Comparison of ENCODE assay signal across 24 cellular contexts in the genomic region with DNA sequence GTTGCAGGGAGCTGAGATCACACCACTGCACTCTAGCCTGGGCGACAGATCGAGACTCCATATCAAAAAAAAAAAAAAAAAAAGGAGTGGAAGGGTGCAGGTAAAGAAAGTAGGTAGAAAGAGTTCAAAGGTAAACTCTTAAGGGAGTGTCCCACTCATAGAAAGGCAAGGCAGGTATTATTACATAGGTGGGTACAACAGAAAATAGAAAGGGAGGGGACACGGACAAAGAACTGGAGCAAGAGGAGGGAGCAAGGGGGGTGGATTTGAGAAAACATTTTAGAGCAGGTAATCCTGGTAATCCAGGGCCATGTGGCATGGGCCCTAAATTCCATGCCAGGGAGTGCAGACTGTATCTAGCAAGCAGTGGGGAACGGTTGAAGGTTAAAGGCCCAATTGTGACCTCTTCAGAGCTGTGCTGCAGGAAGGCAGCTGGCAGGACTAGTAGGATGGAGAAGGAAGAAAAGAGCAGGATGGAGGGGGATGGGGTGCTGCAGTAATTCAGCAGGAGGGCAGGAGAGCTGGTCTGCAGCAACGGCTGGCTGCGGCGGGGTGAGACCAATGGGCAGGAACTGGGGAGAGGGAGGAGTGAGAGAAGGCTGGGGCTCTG.
DNase-seq lines count a peak whose midpoint lies in the region; ATAC-seq and FAIRE-seq lines count a peak whose summit lies in the region.
"Had no signal": no experiment of that assay in that cellular context is flagged by ENCODE, and none has a peak within 500 bp of the region (broad histone marks: within the 10 kb centered on the region; RNA-seq: fewer than 3 reads in every experiment).

No MANE protein-coding gene starts in this region.

- H3K4me1 ChIP-seq in small intestine (ENCODE audit: control insufficient read depth in 2 of 2, insufficient read depth in 1 of 2, low read depth in 1 of 2, low read length in 1 of 2), result no peaks in the 10 kb centered on the region
- H3K4me1 ChIP-seq: HAP-1 had no signal

- CTCF ChIA-PET in activated naive CD4-positive, alpha-beta T cell treated with anti-CD3 and anti-CD28 coated beads for 36 hours (lab: Charles Lee), result interaction anchor here (0.6 to 1.5 kb wide), 4 partner anchors 13 to 122 kb away, joined by 3 to 5 read pairs (median 4); no protein-coding TSS in a partner anchor

- H3K27me3 ChIP-seq in small intestine (ENCODE audit: control insufficient read depth in 2 of 2, insufficient read depth in 2 of 2, low read length in 2 of 2), result no peaks in the 10 kb centered on the region
- H3K27me3 ChIP-seq: MG63 had no signal

- H3K36me3 Mint-ChIP-seq in activated naive CD4-positive, alpha-beta T cell treated with anti-CD3 and anti-CD28 coated beads for 36 hours (ENCODE audit: low read depth), result no peaks in the 10 kb centered on the region
- H3K36me3 Mint-ChIP-seq: CD8-positive, alpha-beta memory T cell; IgD-negative memory B cell had no signal

- FAIRE-seq in colon (lab: Jason Lieb, UNC) (peak; percentile 38), small intestine (lab: Jason Lieb, UNC) (no peak)
- FAIRE-seq: D721Med had no signal

- DNase-seq in NCI-H2029 treated with DMSO at 0.1 percent for 48 hours (lab: John Stamatoyannopoulos, UW) (peak; percentile 5), left colon (peak; percentile 75 to 89), small intestine (peak; percentile 93), Kasumi-1 (lab: John Stamatoyannopoulos, UW) (no peak)
- DNase-seq in activated naive CD4-positive, alpha-beta T cell treated with anti-CD3 and anti-CD28 coated beads for 36 hours, result no peak
- DNase-seq: ACHN; C1 segment of cervical spinal cord; CD8-positive, alpha-beta memory T cell; DMS79 treated with DMSO at 0.1 percent for 48 hours; Karpas-422; MG63; NCI-H1048; NCI-H1436; NCI-H1930; NCI-H446; NCI-H526 treated with DMSO at 0.1 percent for 48 hours; SHP77 had no signal

- no peaks in the 10 kb centered on the region for H3K9me3 ChIP-seq in small intestine (ENCODE audit: control insufficient read depth, low read depth)
- H3K9me3 ChIP-seq: HAP-1, MG63 had no signal

- H3K9me3 Mint-ChIP-seq in activated naive CD4-positive, alpha-beta T cell treated with anti-CD3 and anti-CD28 coated beads for 36 hours, result no peaks in the 10 kb centered on the region
- H3K9me3 Mint-ChIP-seq: CD8-positive, alpha-beta memory T cell had no signal

- H3K36me3 ChIP-seq in small intestine (ENCODE audit: control insufficient read depth in 2 of 2, insufficient read depth in 2 of 2, low read length in 2 of 2), result no peaks in the 10 kb centered on the region
- H3K36me3 ChIP-seq: HAP-1, MG63 had no signal

- intact Hi-C loops in left colon (cut with DNase I, micrococcal nuclease), result no loop called here
- intact Hi-C loops in activated naive CD4-positive, alpha-beta T cell treated with anti-CD3 and anti-CD28 coated beads for 36 hours (cut with micrococcal nuclease), result no loop called here

- 15 to 54% (median 44%) methylated on average over 7 of the region's 7 CpGs for WGBS in small intestine, 3 donors

- H3K4me3 Mint-ChIP-seq in activated naive CD4-positive, alpha-beta T cell treated with anti-CD3 and anti-CD28 coated beads for 36 hours, result no peak overlapping the region
- H3K4me3 Mint-ChIP-seq: CD8-positive, alpha-beta memory T cell had no signal

- no peak overlapping the region for H3K27ac Mint-ChIP-seq in activated naive CD4-positive, alpha-beta T cell treated with anti-CD3 and anti-CD28 coated beads for 36 hours
- H3K27ac Mint-ChIP-seq: IgD-negative memory B cell had no signal

- no peak overlapping the region for H3K4me3 ChIP-seq in small intestine (ENCODE audit: low read depth in 1 of 2, low read length in 2 of 2)
- H3K4me3 ChIP-seq: HAP-1, MG63, SK-N-MC had no signal

- no peaks in the 10 kb centered on the region for H3K4me1 Mint-ChIP-seq in activated naive CD4-positive, alpha-beta T cell treated with anti-CD3 and anti-CD28 coated beads for 36 hours (ENCODE audit: low read depth)
- H3K4me1 Mint-ChIP-seq: CD8-positive, alpha-beta memory T cell; IgD-negative memory B cell had no signal

- no peaks in the 10 kb centered on the region for H3K27me3 Mint-ChIP-seq in activated naive CD4-positive, alpha-beta T cell treated with anti-CD3 and anti-CD28 coated beads for 36 hours (ENCODE audit: low read depth)

- peak overlapping the region; percentile 58 to 77 for H3K27ac ChIP-seq in small intestine (ENCODE audit: low read depth in 1 of 2, low read length in 1 of 2)
- H3K27ac ChIP-seq: HL-60, SK-N-MC had no signal

- peak; percentile 82 for ATAC-seq in left colon
- no peak for ATAC-seq in GM18502 (IDR thresholded peaks at IDR 0.05; ENCODE audit: poor library complexity, unreplicated experiment)

Comparison
In these comparisons a context has a peak if more than half of its experiments do, and no peak if none do; other contexts are left out.
1. DNase-seq: peak in NCI-H2029 treated with DMSO at 0.1 percent for 48 hours (single experiment), left colon (2 of 2) and small intestine (single experiment); none in activated naive CD4-positive, alpha-beta T cell treated with anti-CD3 and anti-CD28 coated beads for 36 hours (single experiment) and Kasumi-1 (0 of 2).